In genomic region chr7:153443031-153443430, GRCh38 we compare ENCODE assay signal across 34 cellular contexts.
"Had no signal": no experiment of that assay in that cellular context is flagged by ENCODE, and none has a peak within 500 bp of the region (broad histone marks: within the 10 kb centered on the region; RNA-seq: fewer than 3 reads in every experiment).

No MANE protein-coding gene starts in this region.

- H3K9me3 ChIP-seq: ascending aorta, breast epithelium, esophagus squamous epithelium, heart left ventricle had no signal

- H3K36me3 ChIP-seq: ascending aorta, breast epithelium, esophagus squamous epithelium, heart left ventricle, WERI-Rb-1 had no signal

- ATAC-seq: activated CD4-positive, alpha-beta T cell treated with anti-CD3 and anti-CD28 coated beads for 36 hours; activated CD4-positive, CD25-positive, alpha-beta regulatory T cell treated with anti-CD3 and anti-CD28 coated beads, Interleukin-2, amount 50 U/mL, for 24 hours; activated naive CD4-positive, alpha-beta T cell treated with anti-CD3 and anti-CD28 coated beads, Interleukin-2, amount 50 U/mL, for 72 hours; activated T-cell treated with anti-CD3 and anti-CD28 coated beads, Interleukin-2, amount 50 U/mL, for 72 hours; effector memory CD8-positive, alpha-beta T cell; heart left ventricle; T-helper 17 cell had no signal

- H3K27ac Mint-ChIP-seq: activated B cell treated with CpG ODN at 0.5 μM for 24 hours; activated CD4-positive, alpha-beta memory T cell treated with anti-CD3 and anti-CD28 coated beads, Interleukin-2, amount 10 ng/mL, durations not matched to agents 7 days and 5 days; activated CD4-positive, alpha-beta T cell treated with anti-CD3 and anti-CD28 coated beads for 36 hours; activated CD4-positive, alpha-beta T cell treated with anti-CD3 and anti-CD28 coated beads, Interleukin-2, amount 10 ng/mL, durations not matched to agents 7 days and 5 days; activated naive CD4-positive, alpha-beta T cell treated with anti-CD3 and anti-CD28 coated beads, Interleukin-2, amount 10 ng/mL, durations not matched to agents 7 days and 5 days; activated naive CD4-positive, alpha-beta T cell treated with anti-CD3 and anti-CD28 coated beads, Interleukin-2, amount 50 U/mL, for 72 hours; activated naive CD8-positive, alpha-beta T cell treated with anti-CD3 and anti-CD28 coated beads, Interleukin-2, amount 10 ng/mL, durations not matched to agents 7 days and 5 days; activated T-cell treated with anti-CD3 and anti-CD28 coated beads, Interleukin-2, amount 50 U/mL, for 24 hours; activated T-cell treated with anti-CD3 and anti-CD28 coated beads, Interleukin-2, amount 50 U/mL, for 72 hours; brain; effector memory CD8-positive, alpha-beta T cell; T-helper 17 cell; T-helper 2 cell treated with Interferon-gamma antibody and Interleukin-4, amounts not matched to agents 5 μg/mL and 100 μg/mL, for 36 hours had no signal

- DNase-seq: activated B cell treated with CpG ODN at 0.5 μM for 24 hours; activated CD4-positive, alpha-beta memory T cell treated with anti-CD3 and anti-CD28 coated beads, Interleukin-2, amount 10 ng/mL, durations not matched to agents 7 days and 5 days; activated CD4-positive, alpha-beta T cell treated with anti-CD3 and anti-CD28 coated beads for 36 hours; activated CD4-positive, alpha-beta T cell treated with anti-CD3 and anti-CD28 coated beads, Interleukin-2, amount 10 ng/mL, durations not matched to agents 7 days and 5 days; activated CD4-positive, alpha-beta T cell treated with anti-CD3 and anti-CD28 coated beads, Interleukin-2, amount 50 U/mL, for 4 hours; activated CD8-positive, alpha-beta memory T cell treated with anti-CD3 and anti-CD28 coated beads, Interleukin-2, amount 50 U/mL, for 48 hours; activated gamma-delta T cell; activated naive CD4-positive, alpha-beta T cell; activated naive CD4-positive, alpha-beta T cell treated with anti-CD3 and anti-CD28 coated beads, Interleukin-2, amount 10 ng/mL, durations not matched to agents 7 days and 5 days; activated naive CD8-positive, alpha-beta T cell treated with anti-CD3 and anti-CD28 coated beads, Interleukin-2, amount 10 ng/mL, durations not matched to agents 7 days and 5 days; activated T-cell treated with anti-CD3 and anti-CD28 coated beads for 4 hours; activated T-cell treated with anti-CD3 and anti-CD28 coated beads, Interleukin-2, amount 50 U/mL, for 24 hours; activated T-cell treated with anti-CD3 and anti-CD28 coated beads, Interleukin-2, amount 50 U/mL, for 72 hours; cortex of kidney; dermis blood vessel endothelial cell; effector CD4-positive, alpha-beta T cell; effector memory CD8-positive, alpha-beta T cell; erythroblast; esophagus squamous epithelium; foreskin melanocyte; glutamatergic neuron; heart left ventricle; T-helper 1 cell; T-helper 17 cell; T1000; WERI-Rb-1 had no signal

- H3K27me3 Mint-ChIP-seq: activated B cell treated with CpG ODN at 0.5 μM for 24 hours; activated CD4-positive, alpha-beta memory T cell treated with anti-CD3 and anti-CD28 coated beads, Interleukin-2, amount 10 ng/mL, durations not matched to agents 7 days and 5 days; activated CD4-positive, alpha-beta T cell treated with anti-CD3 and anti-CD28 coated beads for 36 hours; activated CD4-positive, alpha-beta T cell treated with anti-CD3 and anti-CD28 coated beads, Interleukin-2, amount 10 ng/mL, durations not matched to agents 7 days and 5 days; activated naive CD4-positive, alpha-beta T cell treated with anti-CD3 and anti-CD28 coated beads, Interleukin-2, amount 10 ng/mL, durations not matched to agents 7 days and 5 days; activated naive CD8-positive, alpha-beta T cell treated with anti-CD3 and anti-CD28 coated beads, Interleukin-2, amount 10 ng/mL, durations not matched to agents 7 days and 5 days; activated T-cell treated with anti-CD3 and anti-CD28 coated beads, Interleukin-2, amount 50 U/mL, for 24 hours; central memory CD8-positive, alpha-beta T cell; effector memory CD8-positive, alpha-beta T cell; T-helper 17 cell had no signal

- H3K27me3 ChIP-seq: ascending aorta, breast epithelium, esophagus squamous epithelium, heart left ventricle had no signal

- H3K36me3 Mint-ChIP-seq: activated naive CD4-positive, alpha-beta T cell treated with anti-CD3 and anti-CD28 coated beads, Interleukin-2, amount 10 ng/mL, durations not matched to agents 7 days and 5 days; activated naive CD4-positive, alpha-beta T cell treated with anti-CD3 and anti-CD28 coated beads, Interleukin-2, amount 50 U/mL, for 72 hours; activated naive CD8-positive, alpha-beta T cell treated with anti-CD3 and anti-CD28 coated beads, Interleukin-2, amount 10 ng/mL, durations not matched to agents 7 days and 5 days; brain had no signal

- H3K4me1 ChIP-seq: ascending aorta, breast epithelium, heart left ventricle had no signal

- H3K4me3 ChIP-seq: ascending aorta, breast epithelium, esophagus squamous epithelium, heart left ventricle had no signal

- H3K4me1 Mint-ChIP-seq: activated B cell treated with CpG ODN at 0.5 μM for 24 hours; activated CD4-positive, alpha-beta memory T cell treated with anti-CD3 and anti-CD28 coated beads, Interleukin-2, amount 10 ng/mL, durations not matched to agents 7 days and 5 days; activated CD4-positive, alpha-beta T cell treated with anti-CD3 and anti-CD28 coated beads for 36 hours; activated CD4-positive, alpha-beta T cell treated with anti-CD3 and anti-CD28 coated beads, Interleukin-2, amount 10 ng/mL, durations not matched to agents 7 days and 5 days; activated naive CD4-positive, alpha-beta T cell treated with anti-CD3 and anti-CD28 coated beads, Interleukin-2, amount 10 ng/mL, durations not matched to agents 7 days and 5 days; activated naive CD8-positive, alpha-beta T cell treated with anti-CD3 and anti-CD28 coated beads, Interleukin-2, amount 10 ng/mL, durations not matched to agents 7 days and 5 days; brain; central memory CD8-positive, alpha-beta T cell; T-helper 17 cell had no signal

- FAIRE-seq: colon had no signal

- H3K4me3 Mint-ChIP-seq: activated B cell treated with CpG ODN at 0.5 μM for 24 hours; activated CD4-positive, alpha-beta memory T cell treated with anti-CD3 and anti-CD28 coated beads, Interleukin-2, amount 10 ng/mL, durations not matched to agents 7 days and 5 days; activated CD4-positive, alpha-beta T cell treated with anti-CD3 and anti-CD28 coated beads for 36 hours; activated CD4-positive, alpha-beta T cell treated with anti-CD3 and anti-CD28 coated beads, Interleukin-2, amount 10 ng/mL, durations not matched to agents 7 days and 5 days; activated naive CD4-positive, alpha-beta T cell treated with anti-CD3 and anti-CD28 coated beads, Interleukin-2, amount 10 ng/mL, durations not matched to agents 7 days and 5 days; activated naive CD8-positive, alpha-beta T cell treated with anti-CD3 and anti-CD28 coated beads, Interleukin-2, amount 10 ng/mL, durations not matched to agents 7 days and 5 days; activated T-cell treated with anti-CD3 and anti-CD28 coated beads, Interleukin-2, amount 50 U/mL, for 24 hours; activated T-cell treated with anti-CD3 and anti-CD28 coated beads, Interleukin-2, amount 50 U/mL, for 72 hours; brain; central memory CD8-positive, alpha-beta T cell; effector memory CD8-positive, alpha-beta T cell; T-helper 17 cell; T-helper 2 cell treated with Interferon-gamma antibody and Interleukin-4, amounts not matched to agents 5 μg/mL and 100 μg/mL, for 36 hours had no signal

- H3K27ac ChIP-seq: ascending aorta, breast epithelium, esophagus squamous epithelium, heart left ventricle, WERI-Rb-1 had no signal

- H3K9me3 Mint-ChIP-seq: activated CD4-positive, alpha-beta T cell treated with anti-CD3 and anti-CD28 coated beads, Interleukin-2, amount 10 ng/mL, durations not matched to agents 7 days and 5 days; activated naive CD8-positive, alpha-beta T cell treated with anti-CD3 and anti-CD28 coated beads, Interleukin-2, amount 10 ng/mL, durations not matched to agents 7 days and 5 days had no signal
